ENCODE assay signal across 8 cellular contexts in genomic region chr4:73446336-73446938, GRCh38. TPM values are rescaled to one million over a fixed set of nuclear protein-coding genes. Genes with fewer than 3 reads are reported as not detected.
DNase-seq lines count a peak whose midpoint lies in the region; ATAC-seq and TF ChIP-seq lines count a peak whose summit lies in the region.

No MANE protein-coding gene starts in this region.

- ATAC-seq in activated T-cell treated with anti-CD3 and anti-CD28 coated beads, Interleukin-2, amount 50 U/mL, for 4 hours, result peak; percentile 62 to 66
- ATAC-seq in GM21390 (IDR thresholded peaks at IDR 0.05; ENCODE audit: unreplicated experiment) (peak; percentile 100), HG03520 (IDR thresholded peaks at IDR 0.05; ENCODE audit: unreplicated experiment) (peak; percentile 100), naive B cell (ENCODE audit: low read depth in 2 of 2) (peak; percentile 64 to 67)

- no peaks in the 10 kb centered on the region for H3K36me3 Mint-ChIP-seq in activated T-cell treated with anti-CD3 and anti-CD28 coated beads, Interleukin-2, amount 50 U/mL, for 4 hours (ENCODE audit: insufficient read depth)
- H3K36me3 Mint-ChIP-seq in naive B cell, result no peaks in the 10 kb centered on the region

- H3K27ac Mint-ChIP-seq in naive B cell, result no peak overlapping the region

- H3K9me3 Mint-ChIP-seq in activated T-cell treated with anti-CD3 and anti-CD28 coated beads, Interleukin-2, amount 50 U/mL, for 4 hours, result no peaks in the 10 kb centered on the region
- peaks cover 0 to 2% (median 0%) of the 10 kb centered on the region in 7 donors for H3K9me3 Mint-ChIP-seq in naive B cell

- TF ChIP-seq CTCF in choroid plexus epithelial cell (conservative IDR thresholded peaks at IDR 0.05; ENCODE audit: low read depth, low read length) (peak; percentile 76), lower leg skin (IDR thresholded peaks at IDR 0.05) (no peak)

- H3K4me3 Mint-ChIP-seq in activated T-cell treated with anti-CD3 and anti-CD28 coated beads, Interleukin-2, amount 50 U/mL, for 4 hours, result no peak overlapping the region
- H3K4me3 Mint-ChIP-seq in naive B cell, result no peak overlapping the region

- intact Hi-C loops in lower leg skin (cut with DNase I; ENCODE audit: low total_unique reads), result no loop called here

- no peak for DNase-seq in activated T-cell treated with anti-CD3 and anti-CD28 coated beads, Interleukin-2, amount 50 U/mL, for 4 hours
- no peak for DNase-seq in activated T-cell treated with anti-CD3 and anti-CD28 coated beads, Interleukin-2, amount 50 U/mL, for 1 hour
- peak; percentile 72 for DNase-seq in NOMO-1 treated with DMSO at 0.1 percent for 48 hours (lab: John Stamatoyannopoulos, UW; ENCODE audit: unreplicated experiment)
- DNase-seq in choroid plexus epithelial cell (ENCODE audit: low read depth), result peak; percentile 79
- peak; percentile 23 for DNase-seq in naive B cell
- DNase-seq in lower leg skin (ENCODE audit: low spot score in 2 of 2), result no peak

- no peak for TF ChIP-seq POLR2A in lower leg skin (IDR thresholded peaks at IDR 0.05)

- H3K27me3 Mint-ChIP-seq in activated T-cell treated with anti-CD3 and anti-CD28 coated beads, Interleukin-2, amount 50 U/mL, for 4 hours (ENCODE audit: low read depth), result peaks cover 5% of the 10 kb centered on the region
- H3K27me3 Mint-ChIP-seq in naive B cell, result peaks cover 8 to 22% (median 9%) of the 10 kb centered on the region in 3 donors

- H3K4me3 ChIP-seq in choroid plexus epithelial cell (ENCODE audit: low read depth, low read length), result no peak overlapping the region
- no peak overlapping the region for H3K4me3 ChIP-seq in lower leg skin (ENCODE audit: low read depth, poor library complexity, severe bottlenecking)

- WGBS in lower leg skin, 2 donors, result 7 to 15% methylated on average over 4 of the region's 4 CpGs

- no peaks in the 10 kb centered on the region for H3K4me1 Mint-ChIP-seq in activated T-cell treated with anti-CD3 and anti-CD28 coated beads, Interleukin-2, amount 50 U/mL, for 4 hours (ENCODE audit: low read depth)
- H3K4me1 Mint-ChIP-seq in naive B cell, result no peaks in the 10 kb centered on the region

RNA-seq across cellular contexts. Expression of gene AFP, which starts 10.4 kb away (rescaled TPM):
- total RNA-seq in activated T-cell treated with anti-CD3 and anti-CD28 coated beads, Interleukin-2, amount 50 U/mL, for 4 hours, result 1 to 10 TPM in 1 of 3 donors, under 1 TPM in 2; 0.68 to 1.2 (median 0.95) TPM
- polyA plus RNA-seq in naive B cell (ENCODE audit: low read depth in 6 of 6), result not detected
- not detected for total RNA-seq in lower leg skin

RNA-seq across cellular contexts. Expression of gene AFM, which starts 35.1 kb away (rescaled TPM):
- total RNA-seq in activated T-cell treated with anti-CD3 and anti-CD28 coated beads, Interleukin-2, amount 50 U/mL, for 4 hours, result not detected
- polyA plus RNA-seq in naive B cell (ENCODE audit: low read depth in 6 of 6), result not detected
- not detected for total RNA-seq in lower leg skin

RNA-seq across cellular contexts. Expression of gene ALB, which starts 42.4 kb away (rescaled TPM):
- 10 to 100 TPM; 13.8 to 22.6 (median 18.3) TPM for total RNA-seq in activated T-cell treated with anti-CD3 and anti-CD28 coated beads, Interleukin-2, amount 50 U/mL, for 4 hours
- polyA plus RNA-seq in naive B cell (ENCODE audit: low read depth in 6 of 6), result not detected
- total RNA-seq in lower leg skin, result under 1 TPM in 1 of 4 donors, not detected in 3; 0.25 TPM

Comparison
In these comparisons a context has a peak if more than half of its experiments do, and no peak if none do; other contexts are left out.
1. DNase-seq: peak in NOMO-1 treated with DMSO at 0.1 percent for 48 hours (single experiment), choroid plexus epithelial cell (single experiment) and naive B cell (single experiment); none in activated T-cell treated with anti-CD3 and anti-CD28 coated beads, Interleukin-2, amount 50 U/mL, for 4 hours (single experiment), activated T-cell treated with anti-CD3 and anti-CD28 coated beads, Interleukin-2, amount 50 U/mL, for 1 hour (single experiment) and lower leg skin (0 of 2).
2. RNA of gene ALB, which starts 42.4 kb away (total RNA-seq): 13.8 to 22.6 TPM in activated T-cell treated with anti-CD3 and anti-CD28 coated beads, Interleukin-2, amount 50 U/mL, for 4 hours; 0.25 TPM in lower leg skin; every median in the first group is over 10 times any median in the second.
3. Peak in every context shown above with its lines, with median percentiles within 50 percentile points of each other: ATAC-seq.